In the genomic region with DNA sequence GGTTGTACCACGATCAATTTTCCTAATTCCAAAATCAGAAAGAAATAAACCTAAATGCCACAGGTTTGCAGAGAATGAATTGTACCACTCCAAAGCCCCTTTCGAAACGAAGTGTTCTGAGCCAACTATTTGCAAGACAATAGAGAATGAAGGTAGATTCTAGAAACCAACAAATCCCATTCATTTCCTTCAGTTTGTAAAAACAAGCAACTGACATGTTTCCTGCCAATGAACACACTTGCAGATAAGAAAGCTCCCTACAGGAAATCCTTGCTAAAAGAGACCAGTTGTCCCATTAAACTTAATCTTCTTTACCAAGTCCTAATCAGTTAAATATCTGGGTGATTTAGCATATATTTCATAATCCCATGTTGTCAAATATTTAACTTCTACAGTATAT, we compare ENCODE assay signal across 14 cellular contexts.
A peak's percentile ranks its signal among the peaks of the same experiment; 100 is the strongest.
DNase-seq lines count a peak whose midpoint lies in the region; ATAC-seq, FAIRE-seq and TF ChIP-seq lines count a peak whose summit lies in the region.
"Had no signal": no experiment of that assay in that cellular context is flagged by ENCODE, and none has a peak within 500 bp of the region (broad histone marks: within the 10 kb centered on the region; RNA-seq: fewer than 3 reads in every experiment).

No MANE protein-coding gene starts in this region.

- H3K4me3 Mint-ChIP-seq in CD8-positive, alpha-beta T cell, result peak overlapping the region; percentile 97
- H3K4me3 Mint-ChIP-seq in astrocyte (ENCODE audit: unreplicated experiment), result peak overlapping the region; percentile 95
- peak overlapping the region in 5 of 8 donors; percentile 20 to 94 (median 33) for H3K4me3 Mint-ChIP-seq in naive B cell
- H3K4me3 Mint-ChIP-seq: HFFc6 had no signal

- H3K27ac Mint-ChIP-seq in CD8-positive, alpha-beta T cell, result peak overlapping the region; percentile 99
- H3K27ac Mint-ChIP-seq in astrocyte (ENCODE audit: unreplicated experiment), result no peak overlapping the region
- peak overlapping the region in 2 of 6 donors; percentile 20 to 90 for H3K27ac Mint-ChIP-seq in naive B cell
- H3K27ac Mint-ChIP-seq: HFFc6 had no signal

- no peak for ATAC-seq in CD8-positive, alpha-beta T cell
- no peak for ATAC-seq in naive B cell (ENCODE audit: low read depth in 2 of 2)
- no peak for ATAC-seq in HG02885 (IDR thresholded peaks at IDR 0.05; ENCODE audit: poor library complexity, unreplicated experiment)

- intact Hi-C loops in CD8-positive, alpha-beta T cell (cut with DNase I, micrococcal nuclease), result loop anchor here (2.0 to 5.0 kb wide), 2 partner anchors 15 to 152 kb away; no protein-coding TSS in a partner anchor

- H2AFZ ChIP-seq in astrocyte (ENCODE audit: low read depth, low read length), result no peak overlapping the region

- peaks cover 56% of the 10 kb centered on the region for H3K4me1 ChIP-seq in CD8-positive, alpha-beta T cell (ENCODE audit: insufficient read depth, low read length)
- H3K4me1 ChIP-seq in HUES6 (ENCODE audit: control insufficient read depth, insufficient read depth, low read length) (peaks cover 45% of the 10 kb centered on the region), astrocyte (ENCODE audit: insufficient read depth, low read length) (peaks cover 18% of the 10 kb centered on the region)

- H3K9me3 Mint-ChIP-seq in CD8-positive, alpha-beta T cell, result no peaks in the 10 kb centered on the region
- H3K9me3 Mint-ChIP-seq in astrocyte (ENCODE audit: unreplicated experiment), result no peaks in the 10 kb centered on the region
- H3K9me3 Mint-ChIP-seq in naive B cell, result no peaks in the 10 kb centered on the region
- H3K9me3 Mint-ChIP-seq: HFFc6 had no signal

- no peaks in the 10 kb centered on the region for H3K36me3 ChIP-seq in CD8-positive, alpha-beta T cell (ENCODE audit: insufficient read depth, low read length)
- H3K36me3 ChIP-seq in HUES6 (ENCODE audit: control insufficient read depth, insufficient read depth, low read length), result no peaks in the 10 kb centered on the region; the same call in 1 of the 2 replicates
- no peaks in the 10 kb centered on the region for H3K36me3 ChIP-seq in astrocyte (ENCODE audit: insufficient read depth, low read length)
- H3K36me3 ChIP-seq: MG63 had no signal

- peaks cover 78% of the 10 kb centered on the region for H3K79me2 ChIP-seq in astrocyte (ENCODE audit: insufficient read depth, low read length)

- no peak for FAIRE-seq in astrocyte (lab: Jason Lieb, UNC)

- H3K9ac ChIP-seq in HUES6 (ENCODE audit: low read length) (no peak overlapping the region), astrocyte (ENCODE audit: low read length) (no peak overlapping the region)

- POLR2A ChIA-PET in CD8-positive, alpha-beta T cell (lab: Charles Lee), result no interaction called here

- CTCF ChIA-PET in CD8-positive, alpha-beta T cell (lab: Charles Lee), result interaction anchor here (0.6 to 1.5 kb wide), 4 partner anchors 14 to 438 kb away, joined by 3 to 4 read pairs (median 3); no protein-coding TSS in a partner anchor

- H3K36me3 Mint-ChIP-seq in CD8-positive, alpha-beta T cell, result peaks cover 28% of the 10 kb centered on the region
- H3K36me3 Mint-ChIP-seq in astrocyte (ENCODE audit: low read depth, unreplicated experiment) (peaks cover 5% of the 10 kb centered on the region), naive B cell (peaks cover 3 to 8% of the 10 kb centered on the region in 2 donors)

- DNase-seq in CD8-positive, alpha-beta T cell, result no peak
- DNase-seq in astrocyte (ENCODE audit: low read depth) (peak; percentile 37), naive B cell (no peak), CD1c-positive myeloid dendritic cell (ENCODE audit: extremely low spot score) (no peak), kidney tubule cell (ENCODE audit: low spot score) (no peak)
- DNase-seq in stimulated activated CD4-positive, alpha-beta T cell treated with anti-CD3 and anti-CD28 coated beads, Interleukin-15, amount 100 ng/mL, for 24 hours, result no peak
- DNase-seq: activated CD4-positive, CD25-positive, alpha-beta regulatory T cell treated with anti-CD3 and anti-CD28 coated beads, Interleukin-2, amount 50 U/mL, for 72 hours; amygdala; HFFc6; MG63; NCI-H2227 treated with DMSO at 0.1 percent for 48 hours; spleen had no signal

- peaks cover 17% of the 10 kb centered on the region for H4K20me1 ChIP-seq in astrocyte (ENCODE audit: insufficient read depth, low read length)

- peaks cover 73% of the 10 kb centered on the region for H3K4me1 Mint-ChIP-seq in CD8-positive, alpha-beta T cell (ENCODE audit: low read depth)
- H3K4me1 Mint-ChIP-seq in astrocyte (ENCODE audit: low read depth, unreplicated experiment), result peaks cover 37% of the 10 kb centered on the region
- H3K4me1 Mint-ChIP-seq in naive B cell, result peaks cover 52 to 73% (median 60%) of the 10 kb centered on the region in 3 donors

- no peaks in the 10 kb centered on the region for H3K27me3 Mint-ChIP-seq in CD8-positive, alpha-beta T cell (ENCODE audit: low read depth)
- H3K27me3 Mint-ChIP-seq in astrocyte (ENCODE audit: low read depth, unreplicated experiment) (no peaks in the 10 kb centered on the region), naive B cell (no peaks in the 10 kb centered on the region)

- no peak overlapping the region for H3K27ac ChIP-seq in CD8-positive, alpha-beta T cell (ENCODE audit: low read depth, low read length)
- no peak overlapping the region for H3K27ac ChIP-seq in HUES6 (ENCODE audit: low read depth, low read length)
- no peak overlapping the region for H3K27ac ChIP-seq in astrocyte (ENCODE audit: low read depth, low read length)
- H3K27ac ChIP-seq: spleen had no signal

- TF ChIP-seq CTCF in CD8-positive, alpha-beta T cell (IDR thresholded peaks at IDR 0.05), result no peak
- no peak for TF ChIP-seq CTCF in astrocyte (IDR thresholded peaks at IDR 0.05; ENCODE audit: insufficient read depth, low read depth, low read length)

- no peaks in the 10 kb centered on the region for H3K9me3 ChIP-seq in CD8-positive, alpha-beta T cell (ENCODE audit: low read length)
- H3K9me3 ChIP-seq in HUES6 (ENCODE audit: control insufficient read depth, insufficient read depth, low read depth, low read length) (no peaks in the 10 kb centered on the region), astrocyte (ENCODE audit: insufficient read depth, low read depth, low read length) (no peaks in the 10 kb centered on the region)
- H3K9me3 ChIP-seq: MG63, spleen had no signal

- no peaks in the 10 kb centered on the region for H3K27me3 ChIP-seq in CD8-positive, alpha-beta T cell (ENCODE audit: insufficient read depth, low read length)
- H3K27me3 ChIP-seq in HUES6 (ENCODE audit: control insufficient read depth, insufficient read depth, low read length), result no peaks in the 10 kb centered on the region
- no peaks in the 10 kb centered on the region for H3K27me3 ChIP-seq in astrocyte (ENCODE audit: insufficient read depth, low read length)
- H3K27me3 ChIP-seq: MG63, spleen had no signal

- H3K4me3 ChIP-seq in CD8-positive, alpha-beta T cell (ENCODE audit: low read depth, low read length), result no peak overlapping the region
- H3K4me3 ChIP-seq in HUES6 (ENCODE audit: low read depth, low read length), result peak overlapping the region; percentile 32
- no peak overlapping the region for H3K4me3 ChIP-seq in astrocyte (ENCODE audit: insufficient read depth, low read depth, low read length)
- H3K4me3 ChIP-seq: MG63, spleen had no signal

- H3K4me2 ChIP-seq in astrocyte (ENCODE audit: low read length), result peak overlapping the region; percentile 44

Comparison
In these comparisons a context has a peak if more than half of its experiments do, and no peak if none do; other contexts are left out.
1. H3K4me3 Mint-ChIP-seq: peak in every context shown above with its lines; median percentile 97 in CD8-positive, alpha-beta T cell; 95 in astrocyte; 33 in naive B cell.